In the genomic region with DNA sequence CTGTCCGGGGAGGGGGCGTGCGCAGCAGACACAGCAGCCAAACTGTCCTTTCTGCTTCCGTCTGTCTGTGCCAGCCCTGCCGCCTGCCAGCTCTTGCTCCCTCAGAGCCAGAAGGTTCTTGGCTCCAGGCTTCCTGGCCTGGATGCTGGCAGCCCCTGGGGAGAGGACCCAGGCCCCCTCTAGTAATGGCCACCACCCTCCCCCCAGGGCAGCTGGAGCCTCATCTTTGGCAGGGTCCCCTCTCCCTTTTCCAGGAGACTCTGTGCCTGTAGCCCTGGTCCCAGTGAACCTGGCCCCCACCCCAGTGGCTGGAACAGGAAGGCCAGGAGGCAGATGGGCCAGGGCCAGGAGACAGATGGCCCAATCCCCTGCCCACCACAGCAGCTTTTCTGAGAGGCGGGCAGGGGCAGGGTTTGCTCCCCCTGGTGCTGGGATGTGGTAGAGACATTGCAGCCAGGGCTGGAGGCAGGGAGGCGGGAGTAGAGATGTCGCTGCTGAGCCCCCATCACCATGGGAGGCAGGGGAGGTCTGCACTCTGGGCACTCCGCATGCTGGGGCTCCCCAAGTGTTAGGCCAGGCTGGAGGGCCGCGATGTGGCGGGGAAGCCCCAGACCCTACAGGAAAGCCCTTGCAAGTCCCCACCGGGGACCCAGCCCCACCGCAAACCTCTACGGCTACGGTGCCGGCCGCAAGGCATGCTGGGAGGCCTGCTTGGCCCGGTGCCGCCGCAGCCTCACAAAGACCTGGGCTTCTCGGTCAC, we compare ENCODE assay signal across 8 cellular contexts. TPM values are rescaled to one million over a fixed set of nuclear protein-coding genes. Genes with fewer than 3 reads are reported as not detected.
DNase-seq lines count a peak whose midpoint lies in the region; ATAC-seq and TF ChIP-seq lines count a peak whose summit lies in the region.

No MANE protein-coding gene starts in this region.

- no peak for ATAC-seq in HG02571 (IDR thresholded peaks at IDR 0.05; ENCODE audit: unreplicated experiment)

- peaks cover 25 to 31% (median 29%) of the 10 kb centered on the region in 3 donors for H3K36me3 ChIP-seq in skeletal muscle tissue (ENCODE audit: control insufficient read depth in 3 of 3, insufficient read depth in 3 of 3, low read length in 3 of 3)

- H3K27me3 ChIP-seq in skeletal muscle tissue (ENCODE audit: control insufficient read depth in 3 of 3, insufficient read depth in 3 of 3, low read length in 3 of 3), result no peaks in the 10 kb centered on the region

- H3K9ac ChIP-seq in skeletal muscle tissue (ENCODE audit: low read depth in 1 of 3, low read length in 3 of 3), result peak overlapping the region; percentile 16 to 78 (median 57)

- H3K9me3 ChIP-seq in skeletal muscle tissue (ENCODE audit: control insufficient read depth in 3 of 3, low read length in 3 of 3), result no peaks in the 10 kb centered on the region

- peaks cover 19 to 25% (median 23%) of the 10 kb centered on the region in 3 donors for H3K4me1 ChIP-seq in skeletal muscle tissue (ENCODE audit: control insufficient read depth in 3 of 3, insufficient read depth in 3 of 3, low read length in 3 of 3)

- in situ Hi-C loops in astrocyte of the spinal cord (cut with HindIII; ENCODE audit: low sequenced_read_pairs), result no loop called here

- H3K27ac ChIP-seq in skeletal muscle tissue (ENCODE audit: low read depth, low read length), result peak overlapping the region; percentile 73

- no peak overlapping the region for H3K4me3 ChIP-seq in astrocyte of the spinal cord (ENCODE audit: low read depth, low read length)
- peak overlapping the region; percentile 48 to 72 (median 59) for H3K4me3 ChIP-seq in skeletal muscle tissue (ENCODE audit: low read length in 3 of 3)

- peak; percentile 85 for TF ChIP-seq CTCF in astrocyte of the spinal cord (IDR thresholded peaks at IDR 0.05; ENCODE audit: low read depth, low read length)

- peak; percentile 94 for DNase-seq in ELF-1 (ENCODE audit: low read depth, low spot score)
- peak; percentile 86 for DNase-seq in NCI-H1092 treated with DMSO at 0.1 percent for 48 hours (lab: John Stamatoyannopoulos, UW)
- peak; percentile 50 for DNase-seq in T-helper 9 cell
- peak; percentile 55 for DNase-seq in astrocyte of the spinal cord (ENCODE audit: low read depth, low spot score)
- peak in 44 of 51 donors; percentile 17 to 87 (median 66) for DNase-seq in hypothalamus (lab: John Stamatoyannopoulos, UW)
- no peak for DNase-seq in OCI-M2 (lab: John Stamatoyannopoulos, UW; ENCODE audit: unreplicated experiment)

RNA-seq across cellular contexts. Expression of a gene that starts 16.7 kb away (rescaled TPM):
- total RNA-seq in skeletal muscle tissue, result 1.6 TPM

RNA-seq across cellular contexts. Expression of a gene that starts 27.7 kb away (rescaled TPM):
- 17.7 TPM for total RNA-seq in skeletal muscle tissue

RNA-seq across cellular contexts. Expression of a gene that starts 42.9 kb away (rescaled TPM):
- total RNA-seq in skeletal muscle tissue, result 15.7 TPM

RNA-seq across cellular contexts. Expression of a gene that starts 50.9 kb away (rescaled TPM):
- 23.5 TPM for total RNA-seq in skeletal muscle tissue
